In genomic region chr12:54231236-54231635, GRCh38 we compare ENCODE assay signal across 18 cellular contexts. TPM values are rescaled to one million over a fixed set of nuclear protein-coding genes. Genes with fewer than 3 reads are reported as not detected.
DNase-seq lines count a peak whose midpoint lies in the region; ATAC-seq, FAIRE-seq and TF ChIP-seq lines count a peak whose summit lies in the region.
"Had no signal": no experiment of that assay in that cellular context is flagged by ENCODE, and none has a peak within 500 bp of the region (broad histone marks: within the 10 kb centered on the region; RNA-seq: fewer than 3 reads in every experiment).

No MANE protein-coding gene starts in this region.

- H2BK120ac ChIP-seq in trophoblast cell (ENCODE audit: insufficient read depth, low read length, poor library complexity) = no peak overlapping the region

- H3K36me3 ChIP-seq in K562 (ENCODE audit: control insufficient read depth, insufficient read depth, low read length) (no peaks in the 10 kb centered on the region; the same call in 2 of the 3 replicates), trophoblast cell (ENCODE audit: control insufficient read depth in 1 of 2, insufficient read depth in 2 of 2, low read length in 2 of 2) (no peaks in the 10 kb centered on the region)

- no peak overlapping the region for H2BK12ac ChIP-seq in trophoblast cell (ENCODE audit: low read length)

- POLR2A ChIA-PET in K562 (lab: Yijun Ruan, JAX) = interaction anchor here (0.7 to 1.3 kb wide), 2 partner anchors 9 to 11 kb away, joined by 3 to 4 read pairs; no protein-coding TSS in a partner anchor

- no peak for TF ChIP-seq RAD21 in K562 (CRISPR knock-in tag; conservative IDR thresholded peaks at IDR 0.05 in 1 of 2, IDR thresholded peaks at IDR 0.05 in 1 of 2)

- H3K18ac ChIP-seq in trophoblast cell (ENCODE audit: low read length) = no peak overlapping the region

- H3K79me2 ChIP-seq in K562 (ENCODE audit: control insufficient read depth, insufficient read depth, low read length) = no peaks in the 10 kb centered on the region
- no peaks in the 10 kb centered on the region for H3K79me2 ChIP-seq in trophoblast cell (ENCODE audit: control insufficient read depth, insufficient read depth, low read length, poor library complexity)

- ATAC-seq in K562 = no peak
- ATAC-seq: Right ventricle myocardium inferior had no signal

- H3K4me1 ChIP-seq in K562 (replicated peaks in 1 of 2; ENCODE audit: control insufficient read depth in 2 of 2, insufficient read depth in 2 of 2, low read length in 2 of 2) (peaks cover 9 to 18% of the 10 kb centered on the region in 2 experiments; a peak in 4 of 5 replicates), trophoblast cell (ENCODE audit: control insufficient read depth in 1 of 2, insufficient read depth in 2 of 2, low read length in 2 of 2) (peaks cover 0 to 3% of the 10 kb centered on the region in 2 experiments)

- peak overlapping the region; percentile 38; the same call in 1 of the 2 replicates for H3K27ac ChIP-seq in 22Rv1
- no peak overlapping the region for H3K27ac ChIP-seq in K562 (ENCODE audit: extremely low read depth, low read depth, low read length)
- no peak overlapping the region for H3K27ac ChIP-seq in trophoblast cell (ENCODE audit: low read depth, low read length)
- H3K27ac ChIP-seq: PC-9 had no signal

- H3K27ac Mint-ChIP-seq in nephron = peak overlapping the region in 2 of 3 experiments; percentile 39 to 53
- H3K27ac Mint-ChIP-seq: CD4-positive, alpha-beta T cell had no signal

- no peaks in the 10 kb centered on the region for H3K9me1 ChIP-seq in K562 (ENCODE audit: control insufficient read depth, insufficient read depth, low read length)

- no peaks in the 10 kb centered on the region for H3K9me3 Mint-ChIP-seq in nephron
- H3K9me3 Mint-ChIP-seq: CD4-positive, alpha-beta T cell had no signal

- in situ Hi-C loops in G401 (cut with HindIII; ENCODE audit: low sequenced_read_pairs) (no loop called here), K562 (cut with MboI) (no loop called here)

- WGBS in K562 (ENCODE audit: insufficient coverage, low coverage, missing lambda C conversion rate) = 83% methylated on average over 3 of the region's 3 CpGs
- no CpG with 5 or more reads among the region's 3 CpGs for WGBS in trophoblast cell (ENCODE audit: extremely low coverage, insufficient coverage, insufficient read length)

- H4K20me1 ChIP-seq in K562 (replicated peaks; ENCODE audit: control insufficient read depth, insufficient read depth, low read length) = no peaks in the 10 kb centered on the region

- peaks cover 5% of the 10 kb centered on the region for H3K27me3 Mint-ChIP-seq in nephron (ENCODE audit: low read depth)
- H3K27me3 Mint-ChIP-seq: CD4-positive, alpha-beta T cell had no signal

- no peak overlapping the region for H3K23ac ChIP-seq in trophoblast cell (ENCODE audit: low read length)

- H3K9ac ChIP-seq in K562 (ENCODE audit: insufficient read depth in 1 of 2, low read depth in 2 of 2, low read length in 2 of 2) = no peak overlapping the region; a peak in 1 of 4 replicates
- H3K9ac ChIP-seq in trophoblast cell (ENCODE audit: low read length) = no peak overlapping the region

- H3K4me3 ChIP-seq in K562 = no peak overlapping the region
- H3K4me3 ChIP-seq in trophoblast cell (ENCODE audit: low read depth, low read length) = no peak overlapping the region
- H3K4me3 ChIP-seq: GM23248, PC-9 had no signal

- no peak for TF ChIP-seq POLR2A in K562 (conservative IDR thresholded peaks at IDR 0.05)

- no peak for TF ChIP-seq EP300 in K562 (IDR thresholded peaks at IDR 0.05; ENCODE audit: low read length)

- H3K79me1 ChIP-seq in trophoblast cell (ENCODE audit: low read length) = no peaks in the 10 kb centered on the region

- CTCF ChIA-PET in K562 (lab: Yijun Ruan, JAX; ENCODE audit: low intra/inter-chr PET ratio) = no interaction called here

- H3K27me3 ChIP-seq in K562 (ENCODE audit: control insufficient read depth in 2 of 2, insufficient read depth in 2 of 2, low read length in 2 of 2) (no peaks in the 10 kb centered on the region), trophoblast cell (ENCODE audit: insufficient read depth, low read length) (no peaks in the 10 kb centered on the region)

- no peak overlapping the region for H3K4ac ChIP-seq in trophoblast cell (ENCODE audit: low read depth, low read length)

- no peaks in the 10 kb centered on the region for H3K9me3 ChIP-seq in K562 (replicated peaks; ENCODE audit: control insufficient read depth, insufficient read depth, low read depth, low read length)
- no peaks in the 10 kb centered on the region for H3K9me3 ChIP-seq in trophoblast cell (ENCODE audit: insufficient read depth, low read depth, low read length)

- H2AFZ ChIP-seq in K562 (ENCODE audit: low read depth, low read length) (no peak overlapping the region), trophoblast cell (ENCODE audit: insufficient read depth, low read length, poor library complexity) (no peak overlapping the region)
- H2AFZ ChIP-seq: PC-9 had no signal

- peaks cover 24% of the 10 kb centered on the region for H3K36me3 Mint-ChIP-seq in nephron (ENCODE audit: low read depth)

- no TSS peak for BruUV-seq in K562 (replicated peaks; lab: Mats Ljungman, UMichigan)

- H3K14ac ChIP-seq in trophoblast cell (ENCODE audit: low read length) = no peak overlapping the region

- H3K4me2 ChIP-seq in K562 (ENCODE audit: insufficient read depth, low read length) (no peak overlapping the region), trophoblast cell (ENCODE audit: low read length) (no peak overlapping the region)
- H3K4me2 ChIP-seq: PC-9 had no signal

- peak; percentile 48 for FAIRE-seq in K562 (lab: Jason Lieb, UNC)

- no peak overlapping the region for H4K8ac ChIP-seq in trophoblast cell (ENCODE audit: low read depth, low read length)

- H4K91ac ChIP-seq in trophoblast cell (ENCODE audit: low read depth, low read length) = no peak overlapping the region

- no peak overlapping the region for H2BK5ac ChIP-seq in trophoblast cell (ENCODE audit: low read depth, low read length, poor library complexity)

- H2AK5ac ChIP-seq in trophoblast cell (ENCODE audit: low read length) = no peak overlapping the region

- no peak overlapping the region for H3K4me3 Mint-ChIP-seq in nephron
- H3K4me3 Mint-ChIP-seq: CD4-positive, alpha-beta T cell had no signal

- H3K4me1 Mint-ChIP-seq in nephron = peaks cover 52% of the 10 kb centered on the region

- intact Hi-C loops in K562 (cut with micrococcal nuclease) = no loop called here

- TF ChIP-seq CTCF in 22Rv1 (IDR thresholded peaks at IDR 0.05) = no peak
- no peak for TF ChIP-seq CTCF in K562 (IDR thresholded peaks at IDR 0.05 in 2 of 3, conservative IDR thresholded peaks at IDR 0.05 in 1 of 3; ENCODE audit: insufficient read depth in 2 of 3, low read depth in 1 of 3, low read length in 3 of 3)
- TF ChIP-seq CTCF in nephron (IDR thresholded peaks at IDR 0.05; ENCODE audit: unreplicated experiment in 3 of 3) = no peak

- DNase-seq in G401 (ENCODE audit: low spot score) = peak; percentile 91
- DNase-seq in K562 (ENCODE audit: extremely low read depth in 1 of 4, low spot score in 3 of 4) = no peak
- no peak for DNase-seq in kidney glomerular epithelial cell (lab: John Stamatoyannopoulos, UW)
- no peak for DNase-seq in T-helper 9 cell
- DNase-seq in trophoblast cell = no peak
- DNase-seq: AML-193; Calu3; CD4-positive, alpha-beta T cell; GM23248; Karpas-422; NCI-H1105 treated with DMSO at 0.1 percent for 48 hours; NCI-H187; NCI-H446 treated with DMSO at 0.1 percent for 48 hours; NCI-H774; PC-9 had no signal

- no peak overlapping the region for H4K12ac ChIP-seq in trophoblast cell (ENCODE audit: low read depth, low read length)

RNA-seq across cellular contexts. Expression of gene SMUG1, which starts 42.5 kb away (rescaled TPM):
- 52.2 and 64.7 TPM in 2 replicates for total RNA-seq in G401 (2014; rRNA removed; shearing (Covaris generic))
- total RNA-seq in K562 (2011; cell fraction: chromatin; rRNA removed; ENCODE audit: low replicate concordance) = 77.0 and 130 TPM in 2 replicates
- 72.5 and 74.4 TPM in 2 replicates for total RNA-seq in K562 (2011; cell fraction: nucleolus; rRNA removed)
- 82.6 and 125 TPM in 2 replicates for total RNA-seq in K562 (2011; cell fraction: nucleoplasm; rRNA removed)
- total RNA-seq in K562 (2014; rRNA removed) (56.4 and 76.2 TPM in 2 replicates), K562 (2014; rRNA removed; fragmentation: Illumina TruSeq; extraction: Trizol) (29.7 and 38.1 TPM in 2 replicates), K562 (2015; rRNA removed; fragmentation: Illumina TruSeq; extraction: Trizol) (42.5 and 48.4 TPM in 2 replicates), K562 (2021) (39.4 and 42.4 TPM in 2 replicates)
- polyA plus RNA-seq in K562 (2011; rRNA removed) (46.7 and 52.4 TPM in 2 replicates), K562 (2014; fragmentation: Illumina TruSeq; extraction: Trizol) (49.8 and 55.3 TPM in 2 replicates), K562 (2014; fragmentation: Nextera tagmentation; extraction: Ambion mirVana) (100 to 1,000 TPM; 106 to 117 TPM), K562 (2014; rRNA removed) (56.6 and 84.5 TPM in 2 replicates)
- polyA plus RNA-seq in K562 (2011; cell fraction: cytosol; rRNA removed) = 63.4 and 94.3 TPM in 2 replicates
- polyA plus RNA-seq in K562 (2011; cell fraction: nucleus; rRNA removed) = 52.4 and 68.5 TPM in 2 replicates
- 46.0 and 46.7 TPM in 2 replicates for polyA plus RNA-seq in K562 (2012)
- polyA minus RNA-seq in K562 (2011; rRNA and poly(A)+ RNA removed) = 28.5 and 29.1 TPM in 2 replicates
- 15.2 and 20.5 TPM in 2 replicates for polyA minus RNA-seq in K562 (2011; cell fraction: cytosol; rRNA and poly(A)+ RNA removed)
- 27.1 and 36.1 TPM in 2 replicates for polyA minus RNA-seq in K562 (2011; cell fraction: nucleus; rRNA and poly(A)+ RNA removed)
- polyA plus RNA-seq in trophoblast cell (2013) = 19.5 and 20.5 TPM in 2 replicates

RNA-seq across cellular contexts. Expression of gene CBX5, which starts 48.7 kb away (rescaled TPM):
- total RNA-seq in G401 (2014; rRNA removed; shearing (Covaris generic)) = 59.0 and 67.6 TPM in 2 replicates
- total RNA-seq in K562 (2011; cell fraction: chromatin; rRNA removed; ENCODE audit: low replicate concordance) = 33.7 and 89.9 TPM in 2 replicates
- total RNA-seq in K562 (2011; cell fraction: nucleolus; rRNA removed) = 22.3 and 27.9 TPM in 2 replicates
- total RNA-seq in K562 (2011; cell fraction: nucleoplasm; rRNA removed) = 59.4 and 101 TPM in 2 replicates
- total RNA-seq in K562 (2014; rRNA removed) (41.8 and 50.5 TPM in 2 replicates), K562 (2014; rRNA removed; fragmentation: Illumina TruSeq; extraction: Trizol) (80.2 and 106 TPM in 2 replicates), K562 (2015; rRNA removed; fragmentation: Illumina TruSeq; extraction: Trizol) (55.3 and 60.8 TPM in 2 replicates), K562 (2021) (72.6 and 82.3 TPM in 2 replicates)
- polyA plus RNA-seq in K562 (2011; rRNA removed) (81.2 and 102 TPM in 2 replicates), K562 (2014; fragmentation: Illumina TruSeq; extraction: Trizol) (51.2 and 59.2 TPM in 2 replicates), K562 (2014; fragmentation: Nextera tagmentation; extraction: Ambion mirVana) (10 to 100 TPM; 49.8 to 53.2 TPM), K562 (2014; rRNA removed) (32.6 and 39.3 TPM in 2 replicates)
- 28.5 and 57.8 TPM in 2 replicates for polyA plus RNA-seq in K562 (2011; cell fraction: cytosol; rRNA removed)
- polyA plus RNA-seq in K562 (2011; cell fraction: nucleus; rRNA removed) = 25.8 and 37.9 TPM in 2 replicates
- polyA plus RNA-seq in K562 (2012) = 28.8 and 37.9 TPM in 2 replicates
- 208 and 238 TPM in 2 replicates for polyA minus RNA-seq in K562 (2011; rRNA and poly(A)+ RNA removed)
- 65.3 and 84.1 TPM in 2 replicates for polyA minus RNA-seq in K562 (2011; cell fraction: cytosol; rRNA and poly(A)+ RNA removed)
- polyA minus RNA-seq in K562 (2011; cell fraction: nucleus; rRNA and poly(A)+ RNA removed) = 16.3 and 30.9 TPM in 2 replicates
- polyA plus RNA-seq in trophoblast cell (2013) = 58.3 and 62.0 TPM in 2 replicates

RNA-seq across cellular contexts. Expression of gene HNRNPA1, which starts 49.3 kb away (rescaled TPM):
- total RNA-seq in G401 (2014; rRNA removed; shearing (Covaris generic)) = 312 and 417 TPM in 2 replicates
- total RNA-seq in K562 (2011; cell fraction: chromatin; rRNA removed; ENCODE audit: low replicate concordance) = 585 and 1,170 TPM in 2 replicates
- total RNA-seq in K562 (2011; cell fraction: nucleolus; rRNA removed) = 342 and 393 TPM in 2 replicates
- total RNA-seq in K562 (2011; cell fraction: nucleoplasm; rRNA removed) = 680 and 890 TPM in 2 replicates
- total RNA-seq in K562 (2014; rRNA removed) (1,166 and 1,242 TPM in 2 replicates), K562 (2014; rRNA removed; fragmentation: Illumina TruSeq; extraction: Trizol) (1,479 and 1,871 TPM in 2 replicates), K562 (2015; rRNA removed; fragmentation: Illumina TruSeq; extraction: Trizol) (1,215 and 1,277 TPM in 2 replicates), K562 (2021) (1,768 and 1,994 TPM in 2 replicates)
- polyA plus RNA-seq in K562 (2011; rRNA removed) (1,105 and 1,247 TPM in 2 replicates), K562 (2014; fragmentation: Illumina TruSeq; extraction: Trizol) (2,677 and 2,919 TPM in 2 replicates), K562 (2014; fragmentation: Nextera tagmentation; extraction: Ambion mirVana) (1,000 to 10,000 TPM; 1,815 to 2,152 TPM), K562 (2014; rRNA removed) (2,590 and 2,703 TPM in 2 replicates)
- polyA plus RNA-seq in K562 (2011; cell fraction: cytosol; rRNA removed) = 544 and 1,005 TPM in 2 replicates
- polyA plus RNA-seq in K562 (2011; cell fraction: nucleus; rRNA removed) = 747 and 1,095 TPM in 2 replicates
- 2,696 and 3,059 TPM in 2 replicates for polyA plus RNA-seq in K562 (2012)
- 2,157 and 2,253 TPM in 2 replicates for polyA minus RNA-seq in K562 (2011; rRNA and poly(A)+ RNA removed)
- polyA minus RNA-seq in K562 (2011; cell fraction: cytosol; rRNA and poly(A)+ RNA removed) = 731 and 750 TPM in 2 replicates
- polyA minus RNA-seq in K562 (2011; cell fraction: nucleus; rRNA and poly(A)+ RNA removed) = 346 and 811 TPM in 2 replicates
- 1,483 and 1,624 TPM in 2 replicates for polyA plus RNA-seq in trophoblast cell (2013)
